In genomic region chr5:75265731-75266130, GRCh38 we compare ENCODE assay signal across 1 cellular context.
TF ChIP-seq lines count a peak whose summit lies in the region.

No MANE protein-coding gene starts in this region.

TF ChIP-seq in WTC11, 78 proteins besides CTCF, POLR2A, EP300 and RAD21 (continued from another document):
- TF ChIP-seq STAT6 (CRISPR knock-in tag; conservative IDR thresholded peaks at IDR 0.05; ENCODE audit: low read depth) (no peak), ZBTB43 (CRISPR knock-in tag; IDR thresholded peaks at IDR 0.05) (no peak), ATF6 (CRISPR knock-in tag; IDR thresholded peaks at IDR 0.05) (no peak)
TF ChIP-seq in WTC11: peak in this region for 0.
